ENCODE assay signal across 11 cellular contexts in genomic region chr9:107316795-107317661, GRCh38. TPM values are rescaled to one million over a fixed set of nuclear protein-coding genes. Genes with fewer than 3 reads are reported as not detected.
DNase-seq lines count a peak whose midpoint lies in the region; ATAC-seq and TF ChIP-seq lines count a peak whose summit lies in the region.
"Had no signal": no experiment of that assay in that cellular context is flagged by ENCODE, and none has a peak within 500 bp of the region (broad histone marks: within the 10 kb centered on the region; RNA-seq: fewer than 3 reads in every experiment).

No MANE protein-coding gene starts in this region.

- CTCF ChIA-PET in activated naive CD4-positive, alpha-beta T cell treated with anti-CD3 and anti-CD28 coated beads for 36 hours (lab: Charles Lee) = interaction anchor here (1.1 kb wide), 1 partner anchor 24 kb away, joined by 5 read pairs; no protein-coding TSS in a partner anchor

- no peaks in the 10 kb centered on the region for H3K27me3 Mint-ChIP-seq in activated naive CD4-positive, alpha-beta T cell treated with anti-CD3 and anti-CD28 coated beads for 36 hours (ENCODE audit: low read depth)
- peaks cover 5% of the 10 kb centered on the region for H3K27me3 Mint-ChIP-seq in endothelial cell (ENCODE audit: unreplicated experiment)

- intact Hi-C loops in activated naive CD4-positive, alpha-beta T cell treated with anti-CD3 and anti-CD28 coated beads for 36 hours (cut with micrococcal nuclease) = no loop called here

- H3K36me3 Mint-ChIP-seq in activated naive CD4-positive, alpha-beta T cell treated with anti-CD3 and anti-CD28 coated beads for 36 hours (ENCODE audit: low read depth) = peaks cover 60% of the 10 kb centered on the region
- peaks cover 33 to 47% of the 10 kb centered on the region in 2 donors for H3K36me3 Mint-ChIP-seq in activated naive CD4-positive, alpha-beta T cell treated with anti-CD3 and anti-CD28 coated beads, Interleukin-2, amount 50 U/mL, for 72 hours
- peaks cover 29% of the 10 kb centered on the region for H3K36me3 Mint-ChIP-seq in endothelial cell (ENCODE audit: low read depth, unreplicated experiment)
- peaks cover 100% of the 10 kb centered on the region for H3K36me3 Mint-ChIP-seq in stimulated activated effector memory CD8-positive, alpha-beta T cell treated with anti-CD3 and anti-CD28 coated beads, Interleukin-12 subunit alpha, Interleukin-12 subunit beta, amount 100 ng/mL, for 72 hours

- peaks cover 54% of the 10 kb centered on the region for H3K4me1 Mint-ChIP-seq in activated naive CD4-positive, alpha-beta T cell treated with anti-CD3 and anti-CD28 coated beads for 36 hours (ENCODE audit: low read depth)
- peaks cover 40% of the 10 kb centered on the region for H3K4me1 Mint-ChIP-seq in endothelial cell (ENCODE audit: unreplicated experiment)
- peaks cover 51% of the 10 kb centered on the region for H3K4me1 Mint-ChIP-seq in stimulated activated effector memory CD8-positive, alpha-beta T cell treated with anti-CD3 and anti-CD28 coated beads, Interleukin-12 subunit alpha, Interleukin-12 subunit beta, amount 100 ng/mL, for 72 hours

- ATAC-seq in activated naive CD4-positive, alpha-beta T cell treated with anti-CD3 and anti-CD28 coated beads, Interleukin-2, amount 50 U/mL, for 72 hours = no peak
- no peak for ATAC-seq in stimulated activated effector memory CD8-positive, alpha-beta T cell treated with anti-CD3 and anti-CD28 coated beads, Interleukin-12 subunit alpha, Interleukin-12 subunit beta, amount 100 ng/mL, for 72 hours
- ATAC-seq in HG02938 (IDR thresholded peaks at IDR 0.05; ENCODE audit: unreplicated experiment) = no peak
- ATAC-seq in HG02763 (IDR thresholded peaks at IDR 0.05; ENCODE audit: unreplicated experiment) = no peak

- H3K4me3 Mint-ChIP-seq in activated naive CD4-positive, alpha-beta T cell treated with anti-CD3 and anti-CD28 coated beads for 36 hours = no peak overlapping the region
- H3K4me3 Mint-ChIP-seq in endothelial cell (ENCODE audit: unreplicated experiment) = peak overlapping the region; percentile 39
- H3K4me3 Mint-ChIP-seq in stimulated activated effector memory CD8-positive, alpha-beta T cell treated with anti-CD3 and anti-CD28 coated beads, Interleukin-12 subunit alpha, Interleukin-12 subunit beta, amount 100 ng/mL, for 72 hours = no peak overlapping the region

- TF ChIP-seq CTCF in endothelial cell (IDR thresholded peaks at IDR 0.05; ENCODE audit: unreplicated experiment) = no peak

- peak overlapping the region; percentile 65 for H3K27ac Mint-ChIP-seq in activated naive CD4-positive, alpha-beta T cell treated with anti-CD3 and anti-CD28 coated beads for 36 hours
- peak overlapping the region in 1 of 2 donors; percentile 7 for H3K27ac Mint-ChIP-seq in activated naive CD4-positive, alpha-beta T cell treated with anti-CD3 and anti-CD28 coated beads, Interleukin-2, amount 50 U/mL, for 72 hours
- H3K27ac Mint-ChIP-seq in endothelial cell (ENCODE audit: unreplicated experiment) = peak overlapping the region; percentile 72
- H3K27ac Mint-ChIP-seq in stimulated activated effector memory CD8-positive, alpha-beta T cell treated with anti-CD3 and anti-CD28 coated beads, Interleukin-12 subunit alpha, Interleukin-12 subunit beta, amount 100 ng/mL, for 72 hours = peak overlapping the region; percentile 35

- no peaks in the 10 kb centered on the region for H3K9me3 Mint-ChIP-seq in activated naive CD4-positive, alpha-beta T cell treated with anti-CD3 and anti-CD28 coated beads for 36 hours
- no peaks in the 10 kb centered on the region for H3K9me3 Mint-ChIP-seq in activated naive CD4-positive, alpha-beta T cell treated with anti-CD3 and anti-CD28 coated beads, Interleukin-2, amount 50 U/mL, for 72 hours
- H3K9me3 Mint-ChIP-seq in endothelial cell (ENCODE audit: unreplicated experiment) = no peaks in the 10 kb centered on the region
- H3K9me3 Mint-ChIP-seq in stimulated activated effector memory CD8-positive, alpha-beta T cell treated with anti-CD3 and anti-CD28 coated beads, Interleukin-12 subunit alpha, Interleukin-12 subunit beta, amount 100 ng/mL, for 72 hours = no peaks in the 10 kb centered on the region

- DNase-seq in activated naive CD4-positive, alpha-beta T cell treated with anti-CD3 and anti-CD28 coated beads for 36 hours = no peak
- DNase-seq in activated naive CD4-positive, alpha-beta T cell treated with anti-CD3 and anti-CD28 coated beads, Interleukin-2, amount 50 U/mL, for 72 hours (ENCODE audit: low spot score in 2 of 2) = no peak
- DNase-seq in LHCN-M2 (ENCODE audit: low read depth) = peak; percentile 14
- no peak for DNase-seq in endothelial cell (ENCODE audit: low spot score)
- DNase-seq in stimulated activated effector memory CD8-positive, alpha-beta T cell treated with anti-CD3 and anti-CD28 coated beads, Interleukin-12 subunit alpha, Interleukin-12 subunit beta, amount 100 ng/mL, for 72 hours (ENCODE audit: low spot score in 2 of 2) = no peak
- DNase-seq in MV-4-11 (lab: John Stamatoyannopoulos, UW) = no peak
- DNase-seq: head of caudate nucleus, NCI-H1694, retina had no signal

RNA-seq across cellular contexts. Expression of gene RAD23B, which starts 33.9 kb away (rescaled TPM):
- total RNA-seq in activated naive CD4-positive, alpha-beta T cell treated with anti-CD3 and anti-CD28 coated beads for 36 hours = 100 to 1,000 TPM; 106 to 109 TPM
- total RNA-seq in activated naive CD4-positive, alpha-beta T cell treated with anti-CD3 and anti-CD28 coated beads, Interleukin-2, amount 50 U/mL, for 72 hours = 100 to 1,000 TPM in 1 of 2 donors, 10 to 100 TPM in 1; 87.3 to 115 TPM
- total RNA-seq in LHCN-M2 (2014; rRNA removed) (120 and 122 TPM in 2 replicates), endothelial cell (ENCODE audit: unreplicated experiment) (116 TPM)
- polyA plus RNA-seq in LHCN-M2 (2012) = 81.1 TPM
